Comparison of ENCODE assay signal across 10 cellular contexts in genomic region chr5:60332244-60333018, GRCh38.
DNase-seq lines count a peak whose midpoint lies in the region; ATAC-seq and TF ChIP-seq lines count a peak whose summit lies in the region.
"Had no signal": no experiment of that assay in that cellular context is flagged by ENCODE, and none has a peak within 500 bp of the region (broad histone marks: within the 10 kb centered on the region; RNA-seq: fewer than 3 reads in every experiment).

No MANE protein-coding gene starts in this region.

- no peaks in the 10 kb centered on the region for H3K9me3 ChIP-seq in MG63

- H3K27me3 ChIP-seq in MG63 = no peaks in the 10 kb centered on the region

- ATAC-seq in GM18909 (IDR thresholded peaks at IDR 0.05; ENCODE audit: poor library complexity, unreplicated experiment) (peak; percentile 82), HG03159 (IDR thresholded peaks at IDR 0.05; ENCODE audit: unreplicated experiment) (peak; percentile 62), SK-N-SH treated with all-trans-retinoic acid at 6 μM for 48 hours (peak; percentile 71)
- ATAC-seq: stimulated activated naive CD8-positive, alpha-beta T cell treated with anti-CD3 and anti-CD28 coated beads, Interleukin-15, Interleukin-2, amounts not matched to agents 100 U/mL and 50 U/mL, for 24 hours had no signal

- DNase-seq in renal cortical epithelial cell (ENCODE audit: low read depth) = peak; percentile 31
- no peak for DNase-seq in MG63
- DNase-seq in amygdala (lab: John Stamatoyannopoulos, UW) = no peak
- DNase-seq in ecto neural progenitor cell (ENCODE audit: low spot score) = no peak
- DNase-seq: activated CD4-positive, alpha-beta T cell treated with anti-CD3 and anti-CD28 coated beads, Interleukin-2, amount 10 ng/mL, durations not matched to agents 7 days and 5 days; activated naive CD8-positive, alpha-beta T cell treated with anti-CD3 and anti-CD28 coated beads, Interleukin-2, amount 10 ng/mL, durations not matched to agents 7 days and 5 days; stimulated activated naive CD8-positive, alpha-beta T cell treated with anti-CD3 and anti-CD28 coated beads, Interleukin-15, Interleukin-2, amounts not matched to agents 100 U/mL and 50 U/mL, for 24 hours had no signal

- no peak overlapping the region for H3K4me3 ChIP-seq in MG63

- no peaks in the 10 kb centered on the region for H3K36me3 ChIP-seq in MG63

TF ChIP-seq in SK-N-SH treated with all-trans-retinoic acid at 6 μM for 48 hours, 23 proteins besides CTCF, POLR2A, EP300 and RAD21:
- peak; percentile 95 for TF ChIP-seq TCF4 (CRISPR knock-in tag; IDR thresholded peaks at IDR 0.05; ENCODE audit: borderline replicate concordance)
- no peak; the same call in 1 of the 2 replicates for TF ChIP-seq PATZ1 (CRISPR knock-in tag; IDR thresholded peaks at IDR 0.05; ENCODE audit: borderline replicate concordance)
- TF ChIP-seq TOX (CRISPR knock-in tag; IDR thresholded peaks at IDR 0.05; ENCODE audit: borderline replicate concordance) = peak; percentile 53; the same call in 1 of the 2 replicates
- TF ChIP-seq ZNF8 (CRISPR knock-in tag; IDR thresholded peaks at IDR 0.05) = peak; percentile 100
- TF ChIP-seq PPARA (CRISPR knock-in tag; IDR thresholded peaks at IDR 0.05; ENCODE audit: borderline replicate concordance) = no peak
- TF ChIP-seq ESRRG (CRISPR knock-in tag; IDR thresholded peaks at IDR 0.05) = no peak
- peak; percentile 21; the same call in 1 of the 2 replicates for TF ChIP-seq ISL1 (CRISPR knock-in tag; IDR thresholded peaks at IDR 0.05)
